In the genomic region with DNA sequence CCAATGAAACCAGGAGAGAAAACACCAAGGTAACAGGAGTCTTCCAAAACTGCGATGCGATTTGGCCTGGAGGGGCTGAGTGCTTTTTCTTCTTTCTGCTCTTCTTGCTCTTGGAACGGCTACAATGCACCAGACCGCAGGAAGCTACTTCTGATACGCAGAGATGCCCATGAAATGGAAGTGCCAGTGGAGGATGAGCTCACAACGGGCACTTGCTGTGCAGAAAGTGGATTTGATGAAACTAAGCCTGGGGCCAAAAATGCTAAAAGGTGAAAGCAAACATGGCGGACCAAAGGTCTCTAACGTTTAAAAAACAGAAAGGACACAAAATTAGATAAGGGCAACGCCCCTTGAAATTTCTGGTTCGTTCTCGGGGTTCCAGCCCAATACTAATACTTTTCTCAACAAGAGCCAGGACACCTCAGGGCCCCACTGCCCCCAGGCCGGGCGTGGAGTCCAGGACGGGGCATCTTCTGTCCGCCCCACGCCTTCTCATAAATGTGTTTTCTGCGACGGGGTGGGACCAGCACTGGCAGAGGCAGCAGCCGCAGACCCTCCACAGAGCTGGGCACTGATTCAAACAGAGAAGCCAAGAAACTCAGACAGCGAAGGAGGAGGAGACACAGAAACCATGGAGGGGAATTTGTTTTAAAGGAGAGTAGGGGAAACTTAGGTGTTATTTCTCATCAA, we compare ENCODE assay signal across 22 cellular contexts.
DNase-seq lines count a peak whose midpoint lies in the region; ATAC-seq and TF ChIP-seq lines count a peak whose summit lies in the region.
"Had no signal": no experiment of that assay in that cellular context is flagged by ENCODE, and none has a peak within 500 bp of the region (broad histone marks: within the 10 kb centered on the region; RNA-seq: fewer than 3 reads in every experiment).

No MANE protein-coding gene starts in this region.

- no peaks in the 10 kb centered on the region for H3K4me1 ChIP-seq in GM23338 (ENCODE audit: insufficient read depth)
- no peaks in the 10 kb centered on the region for H3K4me1 ChIP-seq in neural progenitor cell

- H3K27ac ChIP-seq in GM23338 (ENCODE audit: low read depth) (no peak overlapping the region), neural progenitor cell (no peak overlapping the region)
- H3K27ac ChIP-seq: BLaER1 had no signal

- ATAC-seq in GM23338, result no peak
- no peak for ATAC-seq in HG03354 (IDR thresholded peaks at IDR 0.05; ENCODE audit: poor library complexity, severe bottlenecking, unreplicated experiment)
- ATAC-seq: Panc1 had no signal

- peaks cover 8% of the 10 kb centered on the region for H3K27me3 Mint-ChIP-seq in GM23338 (ENCODE audit: insufficient read depth, low read depth, poor library complexity)
- peaks cover 3% of the 10 kb centered on the region for H3K27me3 Mint-ChIP-seq in neural progenitor cell (ENCODE audit: insufficient read depth, low read depth)

- H3K9ac ChIP-seq in neural progenitor cell, result no peak overlapping the region
- H3K9ac ChIP-seq: BLaER1 had no signal

- H3K27ac Mint-ChIP-seq in GM23338, result no peak overlapping the region
- peak overlapping the region; percentile 53 for H3K27ac Mint-ChIP-seq in neural progenitor cell

- 0 out of 2 replicates have a peak overlapping the region, but pooled peaks have one; percentile 23 for H2AFZ ChIP-seq in GM23338
- no peak overlapping the region for H2AFZ ChIP-seq in neural progenitor cell (replicated peaks)

- no peak overlapping the region for H3K4me3 Mint-ChIP-seq in GM23338
- peak overlapping the region; percentile 35 for H3K4me3 Mint-ChIP-seq in neural progenitor cell
- H3K4me3 Mint-ChIP-seq: CD4-positive, alpha-beta memory T cell had no signal

- no peaks in the 10 kb centered on the region for H3K27me3 ChIP-seq in GM23338 (ENCODE audit: insufficient read depth)
- no peaks in the 10 kb centered on the region for H3K27me3 ChIP-seq in neural progenitor cell
- H3K27me3 ChIP-seq: BLaER1 had no signal

- no peaks in the 10 kb centered on the region for H3K9me3 Mint-ChIP-seq in GM23338
- H3K9me3 Mint-ChIP-seq in neural progenitor cell, result no peaks in the 10 kb centered on the region
- H3K9me3 Mint-ChIP-seq: CD4-positive, alpha-beta memory T cell had no signal

- H3K4me1 Mint-ChIP-seq in GM23338 (no peaks in the 10 kb centered on the region), neural progenitor cell (peaks cover 19% of the 10 kb centered on the region)
- H3K4me1 Mint-ChIP-seq: CD4-positive, alpha-beta memory T cell had no signal

- H3K36me3 ChIP-seq in GM23338 (ENCODE audit: insufficient read depth), result no peaks in the 10 kb centered on the region
- H3K36me3 ChIP-seq in neural progenitor cell, result no peaks in the 10 kb centered on the region
- H3K36me3 ChIP-seq: BLaER1 had no signal

- DNase-seq in GM23338 (ENCODE audit: low spot score) (no peak), M059J (ENCODE audit: low read depth) (peak; percentile 20), cardiac septum (ENCODE audit: low spot score) (peak; percentile 71), neural progenitor cell (ENCODE audit: low spot score) (no peak), germinal center (ENCODE audit: low spot score) (no peak), NCI-H1694 (lab: John Stamatoyannopoulos, UW) (no peak), UCSD-AML1 (lab: John Stamatoyannopoulos, UW; ENCODE audit: unreplicated experiment) (no peak)
- DNase-seq: DMS 273 treated with DMSO at 0.1 percent for 48 hours; DMS79 treated with DMSO at 0.1 percent for 48 hours; NCI-H1092 treated with DMSO at 0.1 percent for 48 hours; NCI-H1436 treated with DMSO at 0.1 percent for 48 hours; NCI-H2029; NCI-H226; NCI-H510A treated with DMSO at 0.1 percent for 48 hours; NCI-H774; NK-92 treated with Interleukin-12 subunit alpha and Interleukin-12 subunit beta, amount 100 ng/mL, for 24 hours had no signal

- no peaks in the 10 kb centered on the region for H3K79me2 ChIP-seq in GM23338 (replicated peaks; ENCODE audit: insufficient read depth)
- H3K79me2 ChIP-seq in neural progenitor cell (ENCODE audit: low read depth), result no peaks in the 10 kb centered on the region

- H3K4me2 ChIP-seq in GM23338 (no peak overlapping the region), neural progenitor cell (no peak overlapping the region)

- no peaks in the 10 kb centered on the region for H3K36me3 Mint-ChIP-seq in GM23338 (ENCODE audit: low read depth)
- H3K36me3 Mint-ChIP-seq in neural progenitor cell, result no peaks in the 10 kb centered on the region
- H3K36me3 Mint-ChIP-seq: CD4-positive, alpha-beta memory T cell had no signal

- intact Hi-C loops in cardiac septum (cut with DNase I), result no loop called here

- no peaks in the 10 kb centered on the region for H3K9me2 ChIP-seq in GM23338 (ENCODE audit: insufficient read depth)

- H4K20me1 ChIP-seq in GM23338 (replicated peaks; ENCODE audit: insufficient read depth) (no peaks in the 10 kb centered on the region), neural progenitor cell (ENCODE audit: low read depth) (no peaks in the 10 kb centered on the region)
- H4K20me1 ChIP-seq: BLaER1 had no signal

- H3K9me3 ChIP-seq in neural progenitor cell (ENCODE audit: low read depth), result no peaks in the 10 kb centered on the region
- H3K9me3 ChIP-seq: BLaER1, Caco-2 had no signal

- H3F3A ChIP-seq in GM23338 (replicated peaks; ENCODE audit: low read depth) (no peaks in the 10 kb centered on the region), neural progenitor cell (ENCODE audit: low read depth) (no peaks in the 10 kb centered on the region)

- no peak for TF ChIP-seq CTCF in GM23338 (conservative IDR thresholded peaks at IDR 0.05; ENCODE audit: low read depth in 2 of 2)
- no peak for TF ChIP-seq CTCF in neural progenitor cell (IDR thresholded peaks at IDR 0.05)

- H3K4me3 ChIP-seq in GM23338 (no peak overlapping the region), neural progenitor cell (no peak overlapping the region)
- H3K4me3 ChIP-seq: BLaER1, K562 had no signal

TF ChIP-seq in GM23338, 12 proteins besides CTCF, POLR2A, EP300 and RAD21 (continues in another document):
- TF ChIP-seq STAT1 (IDR thresholded peaks at IDR 0.05; ENCODE audit: unreplicated experiment), result no peak
- no peak for TF ChIP-seq EZH2phosphoT487 (IDR thresholded peaks at IDR 0.05; ENCODE audit: unreplicated experiment)
- no peak for TF ChIP-seq ZNF462 (CRISPR knock-in tag; IDR thresholded peaks at IDR 0.05)

Comparison
In these comparisons a context has a peak if more than half of its experiments do, and no peak if none do; other contexts are left out.
1. DNase-seq: peak in M059J (single experiment) and cardiac septum (single experiment); none in GM23338 (single experiment), neural progenitor cell (single experiment), germinal center (single experiment), NCI-H1694 (single experiment) and UCSD-AML1 (single experiment).